In genomic region chr7:103244865-103245264, GRCh38 we compare ENCODE assay signal across 8 cellular contexts. TPM values are rescaled to one million over a fixed set of nuclear protein-coding genes. Genes with fewer than 3 reads are reported as not detected.
DNase-seq lines count a peak whose midpoint lies in the region; ATAC-seq, FAIRE-seq and TF ChIP-seq lines count a peak whose summit lies in the region.
"Not testable (repeated sequence)": the region's sequence is repeated elsewhere in the genome, so short reads cannot be mapped to it uniquely, and the experiment has no call there.

No MANE protein-coding gene starts in this region.

- not testable (repeated sequence) for BruUV-seq in HepG2 (replicated peaks; lab: Mats Ljungman, UMichigan)

- POLR2A ChIA-PET in HepG2 (lab: Yijun Ruan, JAX): not testable (repeated sequence)

- TF ChIP-seq CTCF in 22Rv1 (IDR thresholded peaks at IDR 0.05); HepG2 (CRISPR knock-in tag; IDR thresholded peaks at IDR 0.05); stomach (IDR thresholded peaks at IDR 0.05): not testable (repeated sequence)

- not testable (repeated sequence) for H3K27me3 Mint-ChIP-seq in activated naive CD4-positive, alpha-beta T cell treated with anti-CD3 and anti-CD28 coated beads, Interleukin-2, amount 10 ng/mL, durations not matched to agents 7 days and 5 days

- TF ChIP-seq EP300 in HepG2 (IDR thresholded peaks at IDR 0.05; ENCODE audit: low read depth in 2 of 2, low read length in 2 of 2); HepG2 (CRISPR knock-in tag; IDR thresholded peaks at IDR 0.05; ENCODE audit: borderline replicate concordance); stomach (IDR thresholded peaks at IDR 0.05): not testable (repeated sequence)

- DNase-seq in DMS53 treated with DMSO at 0.1 percent for 48 hours (lab: John Stamatoyannopoulos, UW; ENCODE audit: unreplicated experiment): peak; percentile 69
- peak; percentile 81 for DNase-seq in Jurkat, Clone E6-1 (ENCODE audit: low read depth, low spot score)
- peak; percentile 83 for DNase-seq in NCI-H69 (lab: John Stamatoyannopoulos, UW)
- peak; percentile 33 to 51 for DNase-seq in SHP77 (lab: John Stamatoyannopoulos, UW)
- DNase-seq in activated naive CD4-positive, alpha-beta T cell treated with anti-CD3 and anti-CD28 coated beads, Interleukin-2, amount 10 ng/mL, durations not matched to agents 7 days and 5 days: peak; percentile 22
- DNase-seq in HepG2 (ENCODE audit: low spot score): not testable (repeated sequence)
- peak; percentile 83 for DNase-seq in stomach

- not testable (repeated sequence) for ATAC-seq in HepG2

- intact Hi-C loops in HepG2 (cut with micrococcal nuclease; ENCODE audit: unreplicated experiment); stomach (cut with DNase I; ENCODE audit: low total_unique reads): not testable (repeated sequence)

- H3K27ac ChIP-seq in 22Rv1: peak overlapping the region; percentile 47
- not testable (repeated sequence) for H3K27ac ChIP-seq in HepG2 (ENCODE audit: extremely low read length, insufficient read depth, low read length); stomach

- H3K4me3 ChIP-seq in Jurkat, Clone E6-1 (ENCODE audit: low read length); HepG2 (replicated peaks in 1 of 3; ENCODE audit: insufficient read depth in 1 of 3, low read depth in 2 of 3, low read length in 3 of 3); stomach: not testable (repeated sequence)

- H3K79me2 ChIP-seq in HepG2 (ENCODE audit: insufficient read depth, low read length): not testable (repeated sequence)

- not testable (repeated sequence) for H3K27ac Mint-ChIP-seq in activated naive CD4-positive, alpha-beta T cell treated with anti-CD3 and anti-CD28 coated beads, Interleukin-2, amount 10 ng/mL, durations not matched to agents 7 days and 5 days

- H3K4me1 ChIP-seq in HepG2 (ENCODE audit: insufficient read depth, low read length); stomach: not testable (repeated sequence)

- CTCF ChIA-PET in activated naive CD4-positive, alpha-beta T cell treated with anti-CD3 and anti-CD28 coated beads, Interleukin-2, amount 10 ng/mL, durations not matched to agents 7 days and 5 days (lab: Charles Lee); HepG2 (lab: Yijun Ruan, JAX; ENCODE audit: low intra/inter-chr PET ratio, low total read pairs): not testable (repeated sequence)

- not testable (repeated sequence) for H3K4me2 ChIP-seq in HepG2 (ENCODE audit: low read depth, low read length)

- not testable (repeated sequence) for H3K27me3 ChIP-seq in HepG2 (ENCODE audit: control insufficient read depth in 1 of 2, insufficient read depth in 2 of 2, low read length in 2 of 2); stomach

- H3K4me3 Mint-ChIP-seq in activated naive CD4-positive, alpha-beta T cell treated with anti-CD3 and anti-CD28 coated beads, Interleukin-2, amount 10 ng/mL, durations not matched to agents 7 days and 5 days: not testable (repeated sequence)

- in situ Hi-C loops in HepG2 (cut with HindIII; ENCODE audit: extremely low pct_ligation_motif_present, low pct_unique_long_range_greater_than_20kb): not testable (repeated sequence)

- not testable (repeated sequence) for H3K4me1 Mint-ChIP-seq in activated naive CD4-positive, alpha-beta T cell treated with anti-CD3 and anti-CD28 coated beads, Interleukin-2, amount 10 ng/mL, durations not matched to agents 7 days and 5 days

- not testable (repeated sequence) for H3K36me3 ChIP-seq in HepG2 (replicated peaks in 1 of 2; ENCODE audit: control insufficient read depth in 1 of 2, insufficient read depth in 2 of 2, low read length in 2 of 2); stomach

- WGBS in HepG2 (ENCODE audit: low lambda C conversion rate): 100% methylated on average over 1 of the region's 9 CpGs
- 67 to 74% (median 69%) methylated on average over 7 to 9 of the region's 9 CpGs for WGBS in stomach, 5 donors

- TF ChIP-seq RAD21 in HepG2 (CRISPR knock-in tag; IDR thresholded peaks at IDR 0.05): not testable (repeated sequence)

- FAIRE-seq in HepG2 (lab: Jason Lieb, UNC): not testable (repeated sequence)

- TF ChIP-seq POLR2A in HepG2 (IDR thresholded peaks at IDR 0.05; ENCODE audit: insufficient read depth in 1 of 2, low read depth in 2 of 2, low read length in 2 of 2); stomach (IDR thresholded peaks at IDR 0.05): not testable (repeated sequence)

- not testable (repeated sequence) for H2AFZ ChIP-seq in HepG2 (ENCODE audit: low read length)

- not testable (repeated sequence) for H3K36me3 Mint-ChIP-seq in activated naive CD4-positive, alpha-beta T cell treated with anti-CD3 and anti-CD28 coated beads, Interleukin-2, amount 10 ng/mL, durations not matched to agents 7 days and 5 days

- H3K9ac ChIP-seq in HepG2 (ENCODE audit: insufficient read depth, low read depth, low read length): not testable (repeated sequence)

- H3K9me3 Mint-ChIP-seq in activated naive CD4-positive, alpha-beta T cell treated with anti-CD3 and anti-CD28 coated beads, Interleukin-2, amount 10 ng/mL, durations not matched to agents 7 days and 5 days: not testable (repeated sequence)

- H3K9me3 ChIP-seq in HepG2 (ENCODE audit: low read length); stomach: not testable (repeated sequence)

- not testable (repeated sequence) for H4K20me1 ChIP-seq in HepG2 (ENCODE audit: insufficient read depth, low read length)

TF ChIP-seq in HepG2, 621 proteins besides CTCF, POLR2A, EP300 and RAD21:
- peak; percentile 81 for TF ChIP-seq ZNF281 (CRISPR knock-in tag; IDR thresholded peaks at IDR 0.05; ENCODE audit: borderline replicate concordance)

RNA-seq across cellular contexts. Expression of gene PMPCB, which starts 52.4 kb away (rescaled TPM):
- polyA plus RNA-seq in Jurkat, Clone E6-1 (2012; ENCODE audit: insufficient read depth, insufficient read length): 110 TPM
- total RNA-seq in HepG2 (2016; rRNA removed; fragmentation: Illumina TruSeq; extraction: Trizol): 75.9 and 80.8 TPM in 2 replicates
- 10.3 and 10.9 TPM in 2 replicates for total RNA-seq in HepG2 (2016; cell fraction: cytosol; rRNA removed; fragmentation: Illumina TruSeq; extraction: Trizol; ENCODE audit: low read depth)
- 74.2 and 81.6 TPM in 2 replicates for total RNA-seq in HepG2 (2016; cell fraction: insoluble cytoplasmic fraction; rRNA removed; fragmentation: Illumina TruSeq; extraction: Trizol)
- 24.9 and 31.0 TPM in 2 replicates for total RNA-seq in HepG2 (2016; cell fraction: membrane; rRNA removed; fragmentation: Illumina TruSeq; extraction: Trizol)
- 60.5 and 65.2 TPM in 2 replicates for total RNA-seq in HepG2 (2016; cell fraction: nucleus; rRNA removed; fragmentation: Illumina TruSeq; extraction: Trizol)
- polyA plus RNA-seq in HepG2 (2011; rRNA removed): 94.2 and 124 TPM in 2 replicates
- polyA plus RNA-seq in HepG2 (2011; cell fraction: cytosol; rRNA removed): 64.0 and 87.7 TPM in 2 replicates
- 124 and 132 TPM in 2 replicates for polyA plus RNA-seq in HepG2 (2011; cell fraction: nucleus; rRNA removed)
- 83.3 and 103 TPM in 2 replicates for polyA plus RNA-seq in HepG2 (2012)
- polyA plus RNA-seq in HepG2 (2016; cell fraction: cytosol; fragmentation: Illumina TruSeq; extraction: Trizol; ENCODE audit: low read depth): 11.4 and 12.8 TPM in 2 replicates
- polyA plus RNA-seq in HepG2 (2016; cell fraction: insoluble cytoplasmic fraction; fragmentation: Illumina TruSeq; extraction: Trizol; ENCODE audit: low read depth): 71.3 and 72.3 TPM in 2 replicates
- 19.0 and 23.5 TPM in 2 replicates for polyA plus RNA-seq in HepG2 (2016; cell fraction: membrane; fragmentation: Illumina TruSeq; extraction: Trizol; ENCODE audit: low read depth)
- 114 and 128 TPM in 2 replicates for polyA plus RNA-seq in HepG2 (2016; cell fraction: nucleus; fragmentation: Illumina TruSeq; extraction: Trizol; ENCODE audit: insufficient read depth, low read depth)
- polyA minus RNA-seq in HepG2 (2011; rRNA and poly(A)+ RNA removed; ENCODE audit: low replicate concordance): 21.2 and 28.8 TPM in 2 replicates
- polyA minus RNA-seq in HepG2 (2011; cell fraction: cytosol; rRNA and poly(A)+ RNA removed): 41.1 and 42.2 TPM in 2 replicates
- polyA minus RNA-seq in HepG2 (2011; cell fraction: nucleus; rRNA and poly(A)+ RNA removed): 51.8 and 58.2 TPM in 2 replicates
- total RNA-seq in stomach: 10 to 100 TPM; 20.6 to 84.4 (median 46.8) TPM
- polyA plus RNA-seq in stomach: 10 to 100 TPM; 40.2 to 60.6 (median 57.4) TPM
